ENCODE assay signal across 12 cellular contexts in genomic region chrY:19570999-19571398, GRCh38.
DNase-seq lines count a peak whose midpoint lies in the region; ATAC-seq, FAIRE-seq and TF ChIP-seq lines count a peak whose summit lies in the region.
"Had no signal": no experiment of that assay in that cellular context is flagged by ENCODE, and none has a peak within 500 bp of the region (broad histone marks: within the 10 kb centered on the region; RNA-seq: fewer than 3 reads in every experiment).

No MANE protein-coding gene starts in this region.

- 14% methylated on average over 2 of the region's 2 CpGs for WGBS in thymus

- H3K27ac ChIP-seq in thymus (ENCODE audit: low read depth): no peak overlapping the region
- H3K27ac ChIP-seq: tibial artery had no signal

- no peak for FAIRE-seq in frontal cortex (lab: Jason Lieb, UNC)
- FAIRE-seq: bronchial epithelial cell had no signal

- POLR2A ChIA-PET in WTC11 (lab: Charles Lee): no interaction called here

- H3K27me3 Mint-ChIP-seq in activated naive CD4-positive, alpha-beta T cell treated with anti-CD3 and anti-CD28 coated beads, Interleukin-2, amount 50 U/mL, for 24 hours: no peaks in the 10 kb centered on the region
- no peaks in the 10 kb centered on the region for H3K27me3 Mint-ChIP-seq in WTC11 (ENCODE audit: low read depth)

- H3K36me3 ChIP-seq in thymus (ENCODE audit: control insufficient read depth, insufficient read depth): no peaks in the 10 kb centered on the region
- H3K36me3 ChIP-seq: tibial artery had no signal

- H3K4me1 Mint-ChIP-seq in activated naive CD4-positive, alpha-beta T cell treated with anti-CD3 and anti-CD28 coated beads, Interleukin-2, amount 50 U/mL, for 24 hours: peaks cover 67% of the 10 kb centered on the region
- H3K4me1 Mint-ChIP-seq in WTC11: peaks cover 32% of the 10 kb centered on the region

- peak overlapping the region; percentile 2 for H3K4me3 ChIP-seq in thymus (ENCODE audit: low read length)
- H3K4me3 ChIP-seq: tibial artery had no signal

- peak overlapping the region; percentile 79 for H3K4me3 Mint-ChIP-seq in activated naive CD4-positive, alpha-beta T cell treated with anti-CD3 and anti-CD28 coated beads, Interleukin-2, amount 50 U/mL, for 24 hours
- peak overlapping the region; percentile 55 for H3K4me3 Mint-ChIP-seq in WTC11

- TF ChIP-seq CTCF in WTC11 (IDR thresholded peaks at IDR 0.05): no peak

- no peaks in the 10 kb centered on the region for H3K27me3 ChIP-seq in thymus (ENCODE audit: control insufficient read depth, insufficient read depth)
- H3K27me3 ChIP-seq: tibial artery had no signal

- peaks cover 4% of the 10 kb centered on the region for H3K4me1 ChIP-seq in thymus (ENCODE audit: control insufficient read depth, insufficient read depth, low read length)
- H3K4me1 ChIP-seq: tibial artery had no signal

- ATAC-seq in HG02981 (IDR thresholded peaks at IDR 0.05; ENCODE audit: unreplicated experiment): peak; percentile 42
- ATAC-seq in WTC11: no peak

- no peaks in the 10 kb centered on the region for H3K9me3 ChIP-seq in thymus (ENCODE audit: control insufficient read depth)
- H3K9me3 ChIP-seq: tibial artery had no signal

- H3K27ac Mint-ChIP-seq in activated naive CD4-positive, alpha-beta T cell treated with anti-CD3 and anti-CD28 coated beads, Interleukin-2, amount 50 U/mL, for 24 hours: no peak overlapping the region
- H3K27ac Mint-ChIP-seq in WTC11: no peak overlapping the region

- no peaks in the 10 kb centered on the region for H3K9me3 Mint-ChIP-seq in activated naive CD4-positive, alpha-beta T cell treated with anti-CD3 and anti-CD28 coated beads, Interleukin-2, amount 50 U/mL, for 24 hours
- no peaks in the 10 kb centered on the region for H3K9me3 Mint-ChIP-seq in WTC11

- peaks cover 3% of the 10 kb centered on the region for H3K36me3 Mint-ChIP-seq in activated naive CD4-positive, alpha-beta T cell treated with anti-CD3 and anti-CD28 coated beads, Interleukin-2, amount 50 U/mL, for 24 hours
- H3K36me3 Mint-ChIP-seq in WTC11: 0 out of 2 replicates have a peak, but pooled peaks cover 3% of the 10 kb centered on the region

- DNase-seq in activated naive CD4-positive, alpha-beta T cell treated with anti-CD3 and anti-CD28 coated beads, Interleukin-2, amount 50 U/mL, for 16 hours: no peak
- no peak for DNase-seq in WTC11 (ENCODE audit: low spot score)
- DNase-seq in kidney tubule cell (ENCODE audit: low spot score): no peak
- no peak for DNase-seq in globus pallidus (ENCODE audit: low spot score)
- no peak for DNase-seq in frontal cortex (ENCODE audit: low spot score in 2 of 2)
- DNase-seq: activated T-cell treated with anti-CD3 and anti-CD28 coated beads for 4 hours, NCI-H1694, tibial artery had no signal

- CTCF ChIA-PET in WTC11 (lab: Charles Lee): no interaction called here

TF ChIP-seq in WTC11, 78 proteins besides CTCF, POLR2A, EP300 and RAD21:
- no peak for TF ChIP-seq HMGA2 (CRISPR knock-in tag; IDR thresholded peaks at IDR 0.05)
- no peak for TF ChIP-seq ATF2 (CRISPR knock-in tag; IDR thresholded peaks at IDR 0.05; ENCODE audit: borderline replicate concordance, low read depth)
- TF ChIP-seq FOXK1 (CRISPR knock-in tag; IDR thresholded peaks at IDR 0.05): no peak
- TF ChIP-seq ATF1 (CRISPR knock-in tag; IDR thresholded peaks at IDR 0.05): no peak
- no peak for TF ChIP-seq GRHL2 (CRISPR knock-in tag; IDR thresholded peaks at IDR 0.05; ENCODE audit: insufficient replicate concordance, severe bottlenecking)
- no peak for TF ChIP-seq EMX1 (CRISPR knock-in tag; IDR thresholded peaks at IDR 0.05)
- no peak for TF ChIP-seq RELA (CRISPR knock-in tag; IDR thresholded peaks at IDR 0.05; ENCODE audit: borderline replicate concordance)
- no peak for TF ChIP-seq TEAD1 (CRISPR knock-in tag; IDR thresholded peaks at IDR 0.05)
- no peak for TF ChIP-seq SMAD4 (CRISPR knock-in tag; IDR thresholded peaks at IDR 0.05)
- no peak for TF ChIP-seq ZNF121 (CRISPR knock-in tag; IDR thresholded peaks at IDR 0.05)
- TF ChIP-seq NR3C1 (CRISPR knock-in tag; conservative IDR thresholded peaks at IDR 0.05; ENCODE audit: low read depth): no peak
- TF ChIP-seq GABPB1 (CRISPR knock-in tag; IDR thresholded peaks at IDR 0.05): no peak
- no peak for TF ChIP-seq SP1 (CRISPR knock-in tag; conservative IDR thresholded peaks at IDR 0.05)
- TF ChIP-seq CREB1 (CRISPR knock-in tag; IDR thresholded peaks at IDR 0.05): no peak
- no peak for TF ChIP-seq KAT7 (CRISPR knock-in tag; IDR thresholded peaks at IDR 0.05; ENCODE audit: borderline replicate concordance)
- TF ChIP-seq ZBTB21 (CRISPR knock-in tag; IDR thresholded peaks at IDR 0.05; ENCODE audit: borderline replicate concordance): no peak
- no peak for TF ChIP-seq ZNF425 (CRISPR knock-in tag; conservative IDR thresholded peaks at IDR 0.05)
